8 cellular contexts compared by ENCODE assay signal in the genomic region with DNA sequence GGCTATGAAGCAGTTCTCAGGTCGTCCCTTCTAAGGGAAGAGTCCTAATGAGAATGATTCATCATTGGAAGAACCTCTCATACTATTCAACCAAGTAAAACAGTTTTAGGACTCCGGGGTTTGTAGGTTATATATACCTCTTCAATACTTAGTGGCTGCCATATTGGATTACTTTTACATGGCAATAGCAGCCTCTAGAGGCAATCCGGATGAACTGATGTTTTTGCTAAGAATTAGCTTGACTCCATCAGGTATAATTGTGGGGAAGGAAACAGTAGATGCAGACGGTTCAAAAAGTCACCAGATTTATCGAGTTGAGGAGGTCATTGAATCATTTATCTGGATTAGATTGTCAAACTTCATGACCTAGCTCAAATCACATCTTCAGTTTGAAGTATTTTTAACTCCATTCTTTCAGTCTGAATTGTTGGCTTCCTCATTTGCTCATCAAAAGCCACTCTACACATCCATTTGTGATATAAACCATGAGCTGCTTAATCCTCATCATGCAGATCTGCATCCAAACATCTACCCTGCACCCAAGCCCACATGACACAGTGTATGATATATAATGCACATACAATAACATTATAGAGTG. TPM values are rescaled to one million over a fixed set of nuclear protein-coding genes. Genes with fewer than 3 reads are reported as not detected.
DNase-seq lines count a peak whose midpoint lies in the region; ATAC-seq, FAIRE-seq and TF ChIP-seq lines count a peak whose summit lies in the region.

No MANE protein-coding gene starts in this region.

- H4K20me1 ChIP-seq in HCT116 (ENCODE audit: insufficient read depth): no peaks in the 10 kb centered on the region

- H3K9ac ChIP-seq in HCT116 (ENCODE audit: low read length): no peak overlapping the region

- intact Hi-C loops in HCT116 (cut with micrococcal nuclease) (loop anchor here (2.0 to 5.0 kb wide), 4 partner anchors 344 to 980 kb away; no protein-coding TSS in a partner anchor), pancreas (cut with DNase I) (loop anchor here in 2 of 3 donors (5.0 to 10.0 kb wide), 2 partner anchors 342 to 345 kb away; no protein-coding TSS in a partner anchor), ovary (cut with DNase I) (loop anchor here in 1 of 4 donors (10.0 kb wide), 1 partner anchor 342 kb away; no protein-coding TSS in a partner anchor)

- H3K4me2 ChIP-seq in HCT116 (ENCODE audit: low read length): peak overlapping the region; percentile 27; the same call in 1 of the 2 replicates

- H3K4me3 ChIP-seq in ACC112 (ENCODE audit: low read depth, low read length) (no peak overlapping the region; the same call in 1 of the 2 replicates), GM12864 (ENCODE audit: low read depth, low read length) (no peak overlapping the region), HCT116 (replicated peaks in 1 of 2; ENCODE audit: low read depth in 1 of 2, low read length in 2 of 2) (no peak overlapping the region), fibroblast of the aortic adventitia (ENCODE audit: low read depth, low read length) (no peak overlapping the region), pancreas (no peak overlapping the region), ovary (no peak overlapping the region)

- WGBS in pancreas, 2 donors: 10 to 11% methylated on average over 5 of the region's 5 CpGs
- WGBS in ovary, 3 donors: 25 to 34% (median 31%) methylated on average over 5 of the region's 5 CpGs

- peak; percentile 19 for DNase-seq in GM12864 (ENCODE audit: low read depth)
- peak; percentile 44 for DNase-seq in HCT116 (ENCODE audit: low read depth, low spot score)
- DNase-seq in SKM-1 (lab: John Stamatoyannopoulos, UW; ENCODE audit: unreplicated experiment): peak; percentile 50
- peak; percentile 70 for DNase-seq in fibroblast of the aortic adventitia (ENCODE audit: low read depth)
- DNase-seq in pancreas: peak in 1 of 6 donors; percentile 36
- DNase-seq in ovary: no peak

- TF ChIP-seq CTCF in GM12864 (IDR thresholded peaks at IDR 0.05; ENCODE audit: low read depth, low read length, missing control alignments) (peak; percentile 86), HCT116 (IDR thresholded peaks at IDR 0.05 in 2 of 3, conservative IDR thresholded peaks at IDR 0.05 in 1 of 3; ENCODE audit: borderline replicate concordance in 1 of 3, insufficient read depth in 1 of 3, low read depth in 2 of 3, low read length in 2 of 3) (peak; percentile 72 to 81 (median 74)), LNCAP (IDR thresholded peaks at IDR 0.05) (peak; percentile 90), fibroblast of the aortic adventitia (IDR thresholded peaks at IDR 0.05; ENCODE audit: insufficient read depth, low read length) (peak; percentile 85), pancreas (IDR thresholded peaks at IDR 0.05) (peak in 3 of 4 donors; percentile 53 to 63 (median 60)), ovary (IDR thresholded peaks at IDR 0.05) (peak in 1 of 3 donors; percentile 47)

- TF ChIP-seq EP300 in ovary (IDR thresholded peaks at IDR 0.05): no peak

- no peaks in the 10 kb centered on the region for H3K27me3 ChIP-seq in ACC112 (ENCODE audit: insufficient read depth, low read length)
- no peaks in the 10 kb centered on the region for H3K27me3 ChIP-seq in HCT116 (ENCODE audit: insufficient read depth, low read length)
- no peaks in the 10 kb centered on the region for H3K27me3 ChIP-seq in pancreas
- no peaks in the 10 kb centered on the region for H3K27me3 ChIP-seq in ovary

- RAD21 ChIA-PET in HCT116 (lab: Charles Lee; ENCODE audit: low non-redundant PET in 1 of 2, low total read pairs in 2 of 2, uncharacterized antibody in 2 of 2, unreplicated experiment in 2 of 2): interaction anchor here in 1 of 2 experiments (1.0 kb wide), 1 partner anchor 384 kb away, joined by 3 read pairs; no protein-coding TSS in a partner anchor

- no peak overlapping the region for H3K27ac ChIP-seq in ACC112 (ENCODE audit: low read depth, low read length)
- no peak overlapping the region for H3K27ac ChIP-seq in HCT116 (ENCODE audit: low read depth, low read length)
- no peak overlapping the region for H3K27ac ChIP-seq in pancreas
- H3K27ac ChIP-seq in ovary: no peak overlapping the region

- H3K4me1 ChIP-seq in ACC112 (ENCODE audit: control insufficient read depth, insufficient read depth, low read length, unreplicated experiment) (peaks cover 14% of the 10 kb centered on the region), HCT116 (ENCODE audit: control insufficient read depth in 1 of 2, insufficient read depth in 2 of 2, low read length in 2 of 2) (no peaks in the 10 kb centered on the region), pancreas (peaks cover 0 to 11% (median 0%) of the 10 kb centered on the region in 3 donors), ovary (ENCODE audit: insufficient read depth) (no peaks in the 10 kb centered on the region)

- H2AFZ ChIP-seq in ACC112 (ENCODE audit: low read length, unreplicated experiment) (peak overlapping the region; percentile 70), HCT116 (ENCODE audit: low read depth, low read length, poor library complexity, severe bottlenecking) (peak overlapping the region; percentile 98)

- H3K9me3 ChIP-seq in HCT116 (ENCODE audit: control insufficient read depth in 1 of 2, insufficient read depth in 1 of 2, low read depth in 1 of 2, low read length in 2 of 2) (no peaks in the 10 kb centered on the region), pancreas (no peaks in the 10 kb centered on the region), ovary (no peaks in the 10 kb centered on the region)

- no TSS peak for BruUV-seq in HCT116 (replicated peaks; lab: Mats Ljungman, UMichigan)

- FAIRE-seq in pancreas (lab: Jason Lieb, UNC): peak; percentile 32

- peak; percentile 86 for TF ChIP-seq RAD21 in HCT116 (IDR thresholded peaks at IDR 0.05; ENCODE audit: low read depth)

- no peaks in the 10 kb centered on the region for H3K9me2 ChIP-seq in HCT116 (ENCODE audit: insufficient read depth)

- TF ChIP-seq POLR2A in HCT116 (IDR thresholded peaks at IDR 0.05; ENCODE audit: borderline replicate concordance, extremely low read depth, insufficient read depth, insufficient read length) (no peak), ovary (IDR thresholded peaks at IDR 0.05) (no peak)

- CTCF ChIA-PET in HCT116 (lab: Charles Lee): interaction anchor here (0.7 to 2.1 kb wide), 14 partner anchors 10 to 981 kb away, joined by 3 to 36 read pairs (median 4); no protein-coding TSS in a partner anchor

- H3K36me3 ChIP-seq in ACC112 (ENCODE audit: insufficient read depth, low read length) (no peaks in the 10 kb centered on the region), HCT116 (ENCODE audit: control insufficient read depth in 1 of 2, insufficient read depth in 2 of 2, low read length in 2 of 2) (no peaks in the 10 kb centered on the region), pancreas (no peaks in the 10 kb centered on the region), ovary (no peaks in the 10 kb centered on the region)

- POLR2A ChIA-PET in HCT116 (lab: Charles Lee): no interaction called here

- H3K79me2 ChIP-seq in ACC112 (ENCODE audit: control insufficient read depth, insufficient read depth, low read length, unreplicated experiment) (no peaks in the 10 kb centered on the region), HCT116 (ENCODE audit: insufficient read depth, low read length) (no peaks in the 10 kb centered on the region)

- ATAC-seq in HCT116: peak; percentile 98
- peak; percentile 94 to 99 (median 98) for ATAC-seq in pancreas

TF ChIP-seq in HCT116, 20 proteins besides CTCF, POLR2A, EP300 and RAD21:
- TF ChIP-seq YY1 (IDR thresholded peaks at IDR 0.05; ENCODE audit: extremely low read depth, insufficient replicate concordance, low read depth, low read length) (peak; percentile 84), JUND (IDR thresholded peaks at IDR 0.05) (no peak)
- TF ChIP-seq, protein P1, sequence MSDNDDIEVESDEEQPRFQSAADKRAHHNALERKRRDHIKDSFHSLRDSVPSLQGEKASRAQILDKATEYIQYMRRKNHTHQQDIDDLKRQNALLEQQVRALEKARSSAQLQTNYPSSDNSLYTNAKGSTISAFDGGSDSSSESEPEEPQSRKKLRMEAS (IDR thresholded peaks at IDR 0.05): no peak

RNA-seq across cellular contexts. Expression of gene GUCY1B1, which starts 28.4 kb away (rescaled TPM):
- not detected for total RNA-seq in HCT116 (2021; ENCODE audit: unreplicated experiment)
- polyA plus RNA-seq in HCT116 (2012): not detected in 2 replicates
- 2.0 and 7.0 TPM in 2 replicates for total RNA-seq in fibroblast of the aortic adventitia (ENCODE audit: low replicate concordance)
- 10 to 100 TPM in 2 of 6 donors, 1 to 10 TPM in 4; 3.9 to 18.1 (median 4.4) TPM for total RNA-seq in pancreas
- polyA plus RNA-seq in pancreas: 10 to 100 TPM in 1 of 2 donors, 1 to 10 TPM in 1; 6.2 to 12.4 TPM
- total RNA-seq in ovary: 1 to 10 TPM; 3.6 to 9.2 (median 5.5) TPM
- 10 to 100 TPM in 1 of 2 donors, 1 to 10 TPM in 1; 7.7 to 17.9 TPM for polyA plus RNA-seq in ovary

Comparison
In these comparisons a context has a peak if more than half of its experiments do, and no peak if none do; other contexts are left out.
1. DNase-seq: peak in GM12864 (single experiment), HCT116 (single experiment), SKM-1 (single experiment) and fibroblast of the aortic adventitia (single experiment); none in ovary (0 of 5).